Comparison of ENCODE assay signal across 10 cellular contexts in the genomic region with DNA sequence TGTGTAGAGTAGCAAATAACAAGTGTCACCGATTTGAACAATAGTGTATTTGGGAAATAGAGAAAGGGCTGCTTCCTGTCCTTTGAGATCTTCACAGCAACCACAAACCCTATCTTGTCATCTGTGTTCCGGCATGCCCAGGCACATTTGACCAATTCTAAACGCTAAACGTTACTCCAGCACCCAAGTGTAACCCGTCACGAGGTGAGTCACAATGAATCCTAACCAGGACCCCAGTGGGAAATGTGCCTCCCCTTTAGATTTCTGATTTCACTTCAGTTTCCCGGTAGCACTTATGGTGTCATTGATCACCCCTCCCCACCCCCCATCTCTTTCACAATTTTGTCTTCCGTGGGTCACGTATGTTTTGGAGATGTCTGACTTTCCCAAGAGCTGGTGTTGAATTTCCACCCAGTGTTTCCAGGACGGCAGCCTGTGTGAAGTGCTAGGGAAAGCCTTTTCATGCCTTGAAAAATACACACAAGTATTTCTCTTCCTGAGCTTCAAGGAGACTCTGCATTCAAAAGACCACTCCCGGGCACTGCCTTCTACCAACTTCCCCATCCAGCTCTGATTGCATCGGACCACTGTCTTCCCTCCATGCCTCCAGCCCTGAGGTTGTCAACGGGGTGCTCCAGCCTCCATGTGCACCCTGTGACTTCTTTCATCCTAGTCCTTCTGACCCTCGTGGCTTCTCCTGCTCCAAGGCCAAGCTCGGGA. TPM values are rescaled to one million over a fixed set of nuclear protein-coding genes. Genes with fewer than 3 reads are reported as not detected.
A peak's percentile ranks its signal among the peaks of the same experiment; 100 is the strongest.
DNase-seq lines count a peak whose midpoint lies in the region; ATAC-seq, FAIRE-seq and TF ChIP-seq lines count a peak whose summit lies in the region.
"Had no signal": no experiment of that assay in that cellular context is flagged by ENCODE, and none has a peak within 500 bp of the region (broad histone marks: within the 10 kb centered on the region; RNA-seq: fewer than 3 reads in every experiment).

No MANE protein-coding gene starts in this region.

- FAIRE-seq in GM12892 (lab: Jason Lieb, UNC): peak; percentile 100

- ATAC-seq in HG02885 (IDR thresholded peaks at IDR 0.05; ENCODE audit: poor library complexity, unreplicated experiment): peak; percentile 45
- peak; percentile 91 to 92 for ATAC-seq in naive B cell (ENCODE audit: low read depth in 2 of 2)
- ATAC-seq: HCT116 had no signal

- H3K4me3 Mint-ChIP-seq in T-helper 1 cell treated with Interleukin-12 subunit alpha and Interleukin-12 subunit beta and Interleukin-4 antibody, amounts not matched to agents 30 μg/mL and 1 μg/mL, for 36 hours: peak overlapping the region; percentile 64
- H3K4me3 Mint-ChIP-seq in naive B cell (peak overlapping the region; percentile 50 to 88 (median 81)), endothelial cell (ENCODE audit: unreplicated experiment) (no peak overlapping the region)

- DNase-seq in GM12892 (ENCODE audit: insufficient read length) (peak; percentile 60), naive B cell (peak; percentile 53), endothelial cell (ENCODE audit: low spot score) (no peak), cerebellar nuclear complex (lab: John Stamatoyannopoulos, UW) (no peak), NCI-H2227 (lab: John Stamatoyannopoulos, UW; ENCODE audit: unreplicated experiment) (no peak)
- DNase-seq in effector CD4-positive, alpha-beta T cell: no peak
- DNase-seq: psoas muscle had no signal

- peak overlapping the region; percentile 78 for H3K27ac Mint-ChIP-seq in T-helper 1 cell treated with Interleukin-12 subunit alpha and Interleukin-12 subunit beta and Interleukin-4 antibody, amounts not matched to agents 30 μg/mL and 1 μg/mL, for 36 hours
- peak overlapping the region; percentile 68 to 95 (median 88) for H3K27ac Mint-ChIP-seq in naive B cell
- H3K27ac Mint-ChIP-seq in endothelial cell (ENCODE audit: unreplicated experiment): no peak overlapping the region

- H3K9me3 Mint-ChIP-seq in T-helper 1 cell treated with Interleukin-12 subunit alpha and Interleukin-12 subunit beta and Interleukin-4 antibody, amounts not matched to agents 30 μg/mL and 1 μg/mL, for 36 hours: peaks cover 10% of the 10 kb centered on the region
- peaks cover 0 to 9% (median 7%) of the 10 kb centered on the region in 7 donors for H3K9me3 Mint-ChIP-seq in naive B cell
- no peaks in the 10 kb centered on the region for H3K9me3 Mint-ChIP-seq in endothelial cell (ENCODE audit: unreplicated experiment)

- peaks cover 7% of the 10 kb centered on the region for H3K36me3 Mint-ChIP-seq in T-helper 1 cell treated with Interleukin-12 subunit alpha and Interleukin-12 subunit beta and Interleukin-4 antibody, amounts not matched to agents 30 μg/mL and 1 μg/mL, for 36 hours (ENCODE audit: low read depth)
- H3K36me3 Mint-ChIP-seq in naive B cell: peaks cover 8 to 9% of the 10 kb centered on the region in 2 donors
- no peaks in the 10 kb centered on the region for H3K36me3 Mint-ChIP-seq in endothelial cell (ENCODE audit: low read depth, unreplicated experiment)

- H3K4me1 Mint-ChIP-seq in T-helper 1 cell treated with Interleukin-12 subunit alpha and Interleukin-12 subunit beta and Interleukin-4 antibody, amounts not matched to agents 30 μg/mL and 1 μg/mL, for 36 hours (ENCODE audit: low read depth): peaks cover 24% of the 10 kb centered on the region
- H3K4me1 Mint-ChIP-seq in naive B cell (peaks cover 29 to 33% (median 30%) of the 10 kb centered on the region in 3 donors), endothelial cell (ENCODE audit: unreplicated experiment) (peaks cover 20% of the 10 kb centered on the region)

- no peak for TF ChIP-seq CTCF in endothelial cell (IDR thresholded peaks at IDR 0.05; ENCODE audit: unreplicated experiment)

- TF ChIP-seq POLR2A in GM12892 (IDR thresholded peaks at IDR 0.05; ENCODE audit: low read depth, low read length): 0 out of 2 replicates have a peak, but pooled peaks have one; percentile 30

- no peaks in the 10 kb centered on the region for H3K27me3 Mint-ChIP-seq in T-helper 1 cell treated with Interleukin-12 subunit alpha and Interleukin-12 subunit beta and Interleukin-4 antibody, amounts not matched to agents 30 μg/mL and 1 μg/mL, for 36 hours (ENCODE audit: low read depth)
- no peaks in the 10 kb centered on the region for H3K27me3 Mint-ChIP-seq in naive B cell
- H3K27me3 Mint-ChIP-seq in endothelial cell (ENCODE audit: unreplicated experiment): peaks cover 2% of the 10 kb centered on the region

RNA-seq across cellular contexts. Expression of a gene that starts 10.5 kb away (rescaled TPM):
- 16.1 TPM for polyA plus RNA-seq in GM12892 (2012; ENCODE audit: missing spikeins)
- 10 to 100 TPM; 22.2 to 67.0 (median 42.5) TPM for polyA plus RNA-seq in naive B cell (ENCODE audit: low read depth in 6 of 6)
- 9.4 TPM for total RNA-seq in endothelial cell (ENCODE audit: unreplicated experiment)

RNA-seq across cellular contexts. Expression of a gene that starts 30.1 kb away (rescaled TPM):
- polyA plus RNA-seq in GM12892 (2012; ENCODE audit: missing spikeins): 2.6 TPM
- polyA plus RNA-seq in naive B cell (ENCODE audit: low read depth in 6 of 6): under 1 TPM in 5 of 6 donors, not detected in 1; 0.04 to 0.88 (median 0.56) TPM
- total RNA-seq in endothelial cell (ENCODE audit: unreplicated experiment): 72.3 TPM

Comparison
In these comparisons a context has a peak if more than half of its experiments do, and no peak if none do; other contexts are left out.
1. DNase-seq: peak in GM12892 (single experiment) and naive B cell (single experiment); none in endothelial cell (single experiment), cerebellar nuclear complex (0 of 2), effector CD4-positive, alpha-beta T cell (single experiment) and NCI-H2227 (single experiment).